Comparison of ENCODE assay signal across 1 cellular context in genomic region chr12:57815177-57816000, GRCh38.
TF ChIP-seq lines count a peak whose summit lies in the region.

No MANE protein-coding gene starts in this region.

TF ChIP-seq in K562, 482 proteins besides CTCF, POLR2A, EP300 and RAD21:
- no peak for TF ChIP-seq ZNF644 (tag; IDR thresholded peaks at IDR 0.05; ENCODE audit: low read depth)
- TF ChIP-seq SMC3 (conservative IDR thresholded peaks at IDR 0.05; ENCODE audit: insufficient read depth, low read depth, low read length): 0 out of 2 replicates have a peak, but pooled peaks have one; percentile 18
- no peak for TF ChIP-seq ZNF398 (CRISPR knock-in tag; IDR thresholded peaks at IDR 0.05)
- TF ChIP-seq TAF15 (IDR thresholded peaks at IDR 0.05; ENCODE audit: low read depth, low read length): no peak
- TF ChIP-seq HNRNPUL1 (IDR thresholded peaks at IDR 0.05; ENCODE audit: low read length): no peak
- TF ChIP-seq ZNF3 (CRISPR knock-in tag; IDR thresholded peaks at IDR 0.05): no peak
- TF ChIP-seq, protein P1, sequence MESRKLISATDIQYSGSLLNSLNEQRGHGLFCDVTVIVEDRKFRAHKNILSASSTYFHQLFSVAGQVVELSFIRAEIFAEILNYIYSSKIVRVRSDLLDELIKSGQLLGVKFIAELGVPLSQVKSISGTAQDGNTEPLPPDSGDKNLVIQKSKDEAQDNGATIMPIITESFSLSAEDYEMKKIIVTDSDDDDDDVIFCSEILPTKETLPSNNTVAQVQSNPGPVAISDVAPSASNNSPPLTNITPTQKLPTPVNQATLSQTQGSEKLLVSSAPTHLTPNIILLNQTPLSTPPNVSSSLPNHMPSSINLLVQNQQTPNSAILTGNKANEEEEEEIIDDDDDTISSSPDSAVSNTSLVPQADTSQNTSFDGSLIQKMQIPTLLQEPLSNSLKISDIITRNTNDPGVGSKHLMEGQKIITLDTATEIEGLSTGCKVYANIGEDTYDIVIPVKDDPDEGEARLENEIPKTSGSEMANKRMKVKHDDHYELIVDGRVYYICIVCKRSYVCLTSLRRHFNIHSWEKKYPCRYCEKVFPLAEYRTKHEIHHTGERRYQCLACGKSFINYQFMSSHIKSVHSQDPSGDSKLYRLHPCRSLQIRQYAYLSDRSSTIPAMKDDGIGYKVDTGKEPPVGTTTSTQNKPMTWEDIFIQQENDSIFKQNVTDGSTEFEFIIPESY (CRISPR knock-in tag; IDR thresholded peaks at IDR 0.05): peak; percentile 54; the same call in 1 of the 2 replicates
